Comparison of ENCODE assay signal across 30 cellular contexts in genomic region chr11:10395196-10395897, GRCh38. TPM values are rescaled to one million over a fixed set of nuclear protein-coding genes. Genes with fewer than 3 reads are reported as not detected.
DNase-seq lines count a peak whose midpoint lies in the region; ATAC-seq, FAIRE-seq and TF ChIP-seq lines count a peak whose summit lies in the region.
"Had no signal": no experiment of that assay in that cellular context is flagged by ENCODE, and none has a peak within 500 bp of the region (broad histone marks: within the 10 kb centered on the region; RNA-seq: fewer than 3 reads in every experiment).

No MANE protein-coding gene starts in this region.

- H2BK5ac ChIP-seq in IMR-90 (ENCODE audit: low read depth, low read length, poor library complexity, severe bottlenecking), result peak overlapping the region; percentile 35

- H2AK9ac ChIP-seq in IMR-90 (replicated peaks; ENCODE audit: low read depth, low read length, poor library complexity), result no peak overlapping the region

- H4K91ac ChIP-seq in IMR-90 (ENCODE audit: insufficient read depth, low read depth, low read length), result peak overlapping the region; percentile 26

- peak overlapping the region; percentile 14 for H3K27ac Mint-ChIP-seq in astrocyte (ENCODE audit: unreplicated experiment)
- H3K27ac Mint-ChIP-seq: activated naive CD8-positive, alpha-beta T cell; naive thymus-derived CD8-positive, alpha-beta T cell had no signal

- intact Hi-C loops in IMR-90 (cut with micrococcal nuclease), result no loop called here

- peaks cover 10% of the 10 kb centered on the region for H3K4me1 Mint-ChIP-seq in astrocyte (ENCODE audit: low read depth, unreplicated experiment)

- H2BK15ac ChIP-seq in IMR-90 (ENCODE audit: low read depth, low read length), result peak overlapping the region; percentile 93; the same call in 2 of the 3 replicates

- peak overlapping the region; percentile 93 for H3K14ac ChIP-seq in IMR-90 (replicated peaks; ENCODE audit: low read depth, low read length)

- WGBS in A549 (ENCODE audit: missing lambda C conversion rate), result 67% methylated on average over 5 of the region's 5 CpGs
- WGBS in IMR-90 (ENCODE audit: extremely low coverage in 2 of 2, insufficient read length in 1 of 2), 2 experiments, result 71% methylated on average over 3 of the region's 5 CpGs; no CpG with 5 or more reads in 1 of the 2 experiments

- H2BK20ac ChIP-seq in IMR-90 (ENCODE audit: low read depth, low read length), result peak overlapping the region; percentile 44

- no peak for FAIRE-seq in A549 (lab: Jason Lieb, UNC)
- peak; percentile 13 for FAIRE-seq in astrocyte (lab: Jason Lieb, UNC)
- FAIRE-seq: GM12892, TTC549 had no signal

- no peaks in the 10 kb centered on the region for H3K79me2 ChIP-seq in astrocyte (ENCODE audit: insufficient read depth, low read length)

- dilution Hi-C loops in IMR-90 (cut with HindIII; ENCODE audit: low sequenced_read_pairs, unreplicated experiment), result no loop called here

- peak overlapping the region; percentile 51 to 81; a peak in 3 of 4 replicates for H4K8ac ChIP-seq in IMR-90 (ENCODE audit: low read depth in 2 of 2, low read length in 2 of 2)

- BruUV-seq in IMR-90 (replicated peaks; lab: Mats Ljungman, UMichigan), result no TSS peak

- peak overlapping the region; percentile 92 for H3K18ac ChIP-seq in IMR-90 (ENCODE audit: low read depth, low read length)

- CTCF ChIA-PET in A549 (lab: Yijun Ruan, JAX), result interaction anchor here (1.0 to 2.0 kb wide), 2 partner anchors 11 to 259 kb away, joined by 3 to 10 read pairs; no protein-coding TSS in a partner anchor
- CTCF ChIA-PET in IMR-90 (lab: Yijun Ruan, JAX), result no interaction called here

- no peak overlapping the region for H3K4me3 Mint-ChIP-seq in astrocyte (ENCODE audit: unreplicated experiment)
- H3K4me3 Mint-ChIP-seq: activated naive CD8-positive, alpha-beta T cell; naive thymus-derived CD8-positive, alpha-beta T cell had no signal

- H2AK5ac ChIP-seq in IMR-90 (ENCODE audit: low read depth, low read length), result peak overlapping the region; percentile 81

- in situ Hi-C loops in IMR-90 (cut with MboI; ENCODE audit: low sequenced_read_pairs), result no loop called here

- no peak for TF ChIP-seq CTCF in A549 (IDR thresholded peaks at IDR 0.05)
- TF ChIP-seq CTCF in IMR-90 (conservative IDR thresholded peaks at IDR 0.05; ENCODE audit: low read depth, low read length), result no peak
- no peak for TF ChIP-seq CTCF in astrocyte (IDR thresholded peaks at IDR 0.05; ENCODE audit: insufficient read depth, low read depth, low read length)
- no peak for TF ChIP-seq CTCF in right atrium auricular region (IDR thresholded peaks at IDR 0.05)

- H3K4me3 ChIP-seq in A549 (no peak overlapping the region), IMR-90 (ENCODE audit: insufficient read depth, low read depth, low read length) (no peak overlapping the region), astrocyte (ENCODE audit: insufficient read depth, low read depth, low read length) (no peak overlapping the region), right atrium auricular region (no peak overlapping the region)
- H3K4me3 ChIP-seq: BLaER1, cardiac muscle cell, colonic mucosa, lung, prostate gland, sigmoid colon, stomach, thyroid gland had no signal

- H3K4me1 ChIP-seq in A549 (peaks cover 58% of the 10 kb centered on the region), IMR-90 (ENCODE audit: control insufficient read depth, insufficient read depth, low read length) (peaks cover 35% of the 10 kb centered on the region), astrocyte (ENCODE audit: insufficient read depth, low read length) (peaks cover 24% of the 10 kb centered on the region), right atrium auricular region (no peaks in the 10 kb centered on the region)
- H3K4me1 ChIP-seq: colonic mucosa, prostate gland had no signal

- ATAC-seq in A549, result peak in 1 of 2 experiments; percentile 6; a peak in 3 of 6 replicates
- ATAC-seq in IMR-90 (ENCODE audit: low read depth), result peak; percentile 5
- ATAC-seq in GM18517 (IDR thresholded peaks at IDR 0.05; ENCODE audit: unreplicated experiment), result no peak
- ATAC-seq: naive thymus-derived CD8-positive, alpha-beta T cell had no signal

- POLR2A ChIA-PET in A549 (lab: Yijun Ruan, JAX) (no interaction called here), IMR-90 (lab: Charles Lee; ENCODE audit: unreplicated experiment) (no interaction called here)

- H3K9me3 ChIP-seq in A549, result no peaks in the 10 kb centered on the region
- H3K9me3 ChIP-seq in IMR-90 (ENCODE audit: control insufficient read depth, insufficient read depth, low read length), result no peaks in the 10 kb centered on the region
- H3K9me3 ChIP-seq in astrocyte (ENCODE audit: insufficient read depth, low read depth, low read length), result no peaks in the 10 kb centered on the region
- H3K9me3 ChIP-seq in right atrium auricular region, result no peaks in the 10 kb centered on the region
- H3K9me3 ChIP-seq: BLaER1, colonic mucosa, prostate gland, sigmoid colon, stomach, thyroid gland had no signal

- peak overlapping the region; percentile 75 for H3K23ac ChIP-seq in IMR-90 (ENCODE audit: low read depth, low read length)

- TF ChIP-seq RAD21 in A549 (conservative IDR thresholded peaks at IDR 0.05 in 1 of 2, IDR thresholded peaks at IDR 0.05 in 1 of 2) (no peak), IMR-90 (IDR thresholded peaks at IDR 0.05; ENCODE audit: low read length) (no peak)

- H4K20me1 ChIP-seq in IMR-90 (ENCODE audit: insufficient read depth, low read length) (no peaks in the 10 kb centered on the region), astrocyte (ENCODE audit: insufficient read depth, low read length) (no peaks in the 10 kb centered on the region)
- H4K20me1 ChIP-seq: BLaER1 had no signal

- DNase-seq in A549 (ENCODE audit: low read depth in 1 of 2, low spot score in 1 of 2) (no peak), IMR-90 (peak; percentile 25), astrocyte (ENCODE audit: low read depth) (no peak), right atrium auricular region (ENCODE audit: low spot score) (peak; percentile 56), OCI-M1 (lab: John Stamatoyannopoulos, UW) (no peak), NCI-H1105 (lab: John Stamatoyannopoulos, UW) (no peak), T-helper 9 cell (no peak)
- DNase-seq: activated effector memory CD4-positive, alpha-beta T cell treated with Interleukin-2 at 50 U/mL for 16 hours; aorta; colonic mucosa; effector memory CD4-positive, alpha-beta T cell; naive thymus-derived CD8-positive, alpha-beta T cell; NCI-H1048; NCI-H1694; NCI-H446; RPMI8226; sigmoid colon; stimulated activated CD4-positive, alpha-beta T cell treated with anti-CD3 and anti-CD28 coated beads, Interleukin-4, amount 100 ng/mL, for 1 hour; stomach; T-helper 1 cell; thyroid gland had no signal

- peak overlapping the region; percentile 4; the same call in 1 of the 2 replicates for H3K9ac ChIP-seq in IMR-90 (ENCODE audit: low read depth, low read length)
- no peak overlapping the region for H3K9ac ChIP-seq in astrocyte (ENCODE audit: low read length)
- H3K9ac ChIP-seq: BLaER1 had no signal

- TF ChIP-seq EP300 in A549 (IDR thresholded peaks at IDR 0.05), result no peak

- H3K36me3 Mint-ChIP-seq in astrocyte (ENCODE audit: low read depth, unreplicated experiment), result no peaks in the 10 kb centered on the region
- H3K36me3 Mint-ChIP-seq: activated naive CD8-positive, alpha-beta T cell had no signal

- H3K36me3 ChIP-seq in IMR-90 (ENCODE audit: control insufficient read depth, insufficient read depth, low read length) (no peaks in the 10 kb centered on the region), astrocyte (ENCODE audit: insufficient read depth, low read length) (no peaks in the 10 kb centered on the region), right atrium auricular region (no peaks in the 10 kb centered on the region)
- H3K36me3 ChIP-seq: BLaER1, cardiac muscle cell, colonic mucosa, prostate gland, sigmoid colon, stomach, thyroid gland had no signal

- no peaks in the 10 kb centered on the region; a peak in 1 of 4 replicates for H3K79me1 ChIP-seq in IMR-90 (ENCODE audit: low read depth in 1 of 2, low read length in 2 of 2)

- peak overlapping the region; percentile 82 for H2BK120ac ChIP-seq in IMR-90 (ENCODE audit: low read depth, low read length)

- no peak overlapping the region for H2AFZ ChIP-seq in IMR-90 (replicated peaks; ENCODE audit: low read length, poor library complexity)
- no peak overlapping the region for H2AFZ ChIP-seq in astrocyte (ENCODE audit: low read depth, low read length)

- H3K56ac ChIP-seq in IMR-90 (ENCODE audit: extremely low read depth, insufficient read depth, low read length), result no peak overlapping the region

- H3K9me1 ChIP-seq in IMR-90 (ENCODE audit: insufficient read depth, low read length), result peaks cover 39% of the 10 kb centered on the region

- peak overlapping the region; percentile 65 for H3K4me2 ChIP-seq in A549
- H3K4me2 ChIP-seq in IMR-90 (ENCODE audit: low read depth, low read length), result no peak overlapping the region
- no peak overlapping the region for H3K4me2 ChIP-seq in astrocyte (ENCODE audit: low read length)
- H3K4me2 ChIP-seq: BLaER1 had no signal

- H3K27me3 ChIP-seq in IMR-90 (ENCODE audit: control insufficient read depth, insufficient read depth, low read length), result no peaks in the 10 kb centered on the region
- no peaks in the 10 kb centered on the region for H3K27me3 ChIP-seq in astrocyte (ENCODE audit: insufficient read depth, low read length)
- no peaks in the 10 kb centered on the region for H3K27me3 ChIP-seq in right atrium auricular region
- H3K27me3 ChIP-seq: BLaER1, cardiac muscle cell, colonic mucosa, sigmoid colon, stomach, thyroid gland had no signal

- peak overlapping the region; percentile 71 for H4K5ac ChIP-seq in IMR-90 (ENCODE audit: low read depth, low read length)

- peaks cover 15% of the 10 kb centered on the region for H3K27me3 Mint-ChIP-seq in astrocyte (ENCODE audit: low read depth, unreplicated experiment)

- peak overlapping the region; percentile 81 to 83 for H3K27ac ChIP-seq in A549
- peak overlapping the region; percentile 87; the same call in 1 of the 2 replicates for H3K27ac ChIP-seq in IMR-90 (ENCODE audit: insufficient read depth, low read length)
- H3K27ac ChIP-seq in astrocyte (ENCODE audit: low read depth, low read length), result peak overlapping the region; percentile 34
- no peak overlapping the region for H3K27ac ChIP-seq in right atrium auricular region
- H3K27ac ChIP-seq: BLaER1, cardiac muscle cell, colonic mucosa, epithelial cell of prostate, prostate gland, sigmoid colon, thyroid gland had no signal

- TF ChIP-seq POLR2A in A549 (IDR thresholded peaks at IDR 0.05; ENCODE audit: low read length) (no peak), IMR-90 (IDR thresholded peaks at IDR 0.05; ENCODE audit: low read depth, low read length) (no peak)

- H3K9me3 Mint-ChIP-seq in astrocyte (ENCODE audit: unreplicated experiment), result peaks cover 9% of the 10 kb centered on the region

- peak overlapping the region; percentile 51 for H3K4ac ChIP-seq in IMR-90 (ENCODE audit: low read depth, low read length)

RNA-seq across cellular contexts. Expression of gene AMPD3, which starts 59.7 kb away (rescaled TPM):
- polyA plus RNA-seq in A549 (2011; rRNA removed), result 4.7 and 6.6 TPM in 2 replicates
- 2.0 and 2.4 TPM in 2 replicates for polyA plus RNA-seq in A549 (2012; cell fraction: cytosol; rRNA removed)
- polyA plus RNA-seq in A549 (2012; cell fraction: nucleus; rRNA removed), result 5.3 and 6.9 TPM in 2 replicates
- polyA plus RNA-seq in A549 (2017; fragmentation: RNase III; extraction: RNeasy Plus Mini Kit Qiagen cat#74134 plus additional on column Dnase treatment), result 2.9 to 3.6 TPM (median 3.1 TPM) in 3 replicates
- 11.5 and 14.1 TPM in 2 replicates for polyA minus RNA-seq in A549 (2011; rRNA and poly(A)+ RNA removed)
- total RNA-seq in IMR-90 (2012; rRNA removed), result 8.1 and 8.6 TPM in 2 replicates
- 10.8 and 12.1 TPM in 2 replicates for polyA plus RNA-seq in IMR-90 (2012; rRNA removed)
- 7.4 and 13.3 TPM in 2 replicates for polyA plus RNA-seq in IMR-90 (2012; cell fraction: cytosol; rRNA removed)
- polyA plus RNA-seq in IMR-90 (2012; cell fraction: nucleus; rRNA removed; ENCODE audit: low replicate concordance), result 19.2 and 26.6 TPM in 2 replicates
- total RNA-seq in astrocyte, result 4.3 and 5.6 TPM in 2 replicates
- 1 to 10 TPM; 2.8 to 5.3 TPM for total RNA-seq in right atrium auricular region

Comparison
In these comparisons a context has a peak if more than half of its experiments do, and no peak if none do; other contexts are left out.
1. DNase-seq: peak in IMR-90 (single experiment) and right atrium auricular region (single experiment); none in A549 (0 of 2), astrocyte (single experiment), OCI-M1 (single experiment), NCI-H1105 (single experiment) and T-helper 9 cell (single experiment).
2. H3K27ac ChIP-seq: peak in A549 (2 of 2), IMR-90 (single experiment) and astrocyte (single experiment); none in right atrium auricular region (0 of 2).